17 cellular contexts compared by ENCODE assay signal in genomic region chr1:20321573-20321972, GRCh38. TPM values are rescaled to one million over a fixed set of nuclear protein-coding genes. Genes with fewer than 3 reads are reported as not detected.
DNase-seq lines count a peak whose midpoint lies in the region; ATAC-seq and TF ChIP-seq lines count a peak whose summit lies in the region.
"Had no signal": no experiment of that assay in that cellular context is flagged by ENCODE, and none has a peak within 500 bp of the region (broad histone marks: within the 10 kb centered on the region; RNA-seq: fewer than 3 reads in every experiment).

No MANE protein-coding gene starts in this region.

- WGBS in lung, 2 donors = 42 to 46% methylated on average over 5 of the region's 5 CpGs
- WGBS in upper lobe of left lung, 2 donors = 30 to 41% methylated on average over 5 of the region's 5 CpGs

- intact Hi-C loops in dorsolateral prefrontal cortex (cut with DNase I) = no loop called here

- H3K4me3 Mint-ChIP-seq in activated naive CD8-positive, alpha-beta T cell = peak overlapping the region; percentile 38
- no peak overlapping the region for H3K4me3 Mint-ChIP-seq in activated naive CD8-positive, alpha-beta T cell treated with anti-CD3 and anti-CD28 coated beads for 36 hours
- peak overlapping the region; percentile 74 to 75 (median 74) for H3K4me3 Mint-ChIP-seq in T-cell

- no peaks in the 10 kb centered on the region for H3K4me1 ChIP-seq in lung (ENCODE audit: control insufficient read depth in 2 of 2, insufficient read depth in 2 of 2, low read length in 2 of 2)
- H3K4me1 ChIP-seq in upper lobe of left lung = peaks cover 0 to 14% (median 10%) of the 10 kb centered on the region in 4 donors
- H3K4me1 ChIP-seq: ascending aorta, HAP-1 had no signal

- TF ChIP-seq EP300 in upper lobe of left lung (IDR thresholded peaks at IDR 0.05) = no peak

- H3K27me3 ChIP-seq in lung (ENCODE audit: control insufficient read depth, insufficient read depth) (no peaks in the 10 kb centered on the region), upper lobe of left lung (no peaks in the 10 kb centered on the region), dorsolateral prefrontal cortex (peaks cover 0 to 7% (median 0%) of the 10 kb centered on the region in 45 donors)

- DNase-seq in activated naive CD8-positive, alpha-beta T cell treated with anti-CD3 and anti-CD28 coated beads for 36 hours = no peak
- no peak for DNase-seq in T-cell
- DNase-seq in lung (ENCODE audit: low spot score) = peak; percentile 35
- DNase-seq in upper lobe of left lung = no peak
- DNase-seq in dorsolateral prefrontal cortex = no peak
- no peak for DNase-seq in NCI-H82 (lab: John Stamatoyannopoulos, UW)
- DNase-seq: DMS 273 treated with DMSO at 0.1 percent for 48 hours, erythroblast, NCI-H345, T1000 had no signal

- TF ChIP-seq CTCF in lung (IDR thresholded peaks at IDR 0.05; ENCODE audit: control extremely low read depth, extremely low read depth) (no peak), upper lobe of left lung (IDR thresholded peaks at IDR 0.05) (no peak), dorsolateral prefrontal cortex (IDR thresholded peaks at IDR 0.05 in 54 of 56, conservative IDR thresholded peaks at IDR 0.05 in 2 of 56; ENCODE audit: low read depth in 1 of 56, partially characterized antibody in 56 of 56) (no peak)

- CTCF ChIA-PET in T-cell (lab: Charles Lee) = no interaction called here

- ATAC-seq in T-cell (replicated peaks in 1 of 4) = no peak
- ATAC-seq in lung (ENCODE audit: insufficient read depth, low FRiP score) = no peak
- no peak for ATAC-seq in upper lobe of left lung (ENCODE audit: low FRiP score in 2 of 2)
- ATAC-seq in GM18498 (IDR thresholded peaks at IDR 0.05; ENCODE audit: unreplicated experiment) = no peak
- ATAC-seq: Right ventricle myocardium inferior had no signal

- peaks cover 7% of the 10 kb centered on the region for H3K27me3 Mint-ChIP-seq in activated naive CD8-positive, alpha-beta T cell
- peaks cover 40% of the 10 kb centered on the region for H3K27me3 Mint-ChIP-seq in activated naive CD8-positive, alpha-beta T cell treated with anti-CD3 and anti-CD28 coated beads for 36 hours
- peaks cover 0 to 15% of the 10 kb centered on the region in 2 donors for H3K27me3 Mint-ChIP-seq in T-cell

- H3K4me3 ChIP-seq in lung (no peak overlapping the region), upper lobe of left lung (no peak overlapping the region), dorsolateral prefrontal cortex (no peak overlapping the region)
- H3K4me3 ChIP-seq: ascending aorta, HAP-1 had no signal

- no peak overlapping the region for H3K27ac Mint-ChIP-seq in activated naive CD8-positive, alpha-beta T cell
- no peak overlapping the region for H3K27ac Mint-ChIP-seq in activated naive CD8-positive, alpha-beta T cell treated with anti-CD3 and anti-CD28 coated beads for 36 hours
- H3K27ac Mint-ChIP-seq in T-cell = peak overlapping the region; percentile 84

- no peaks in the 10 kb centered on the region for H3K36me3 Mint-ChIP-seq in activated naive CD8-positive, alpha-beta T cell
- no peaks in the 10 kb centered on the region for H3K36me3 Mint-ChIP-seq in activated naive CD8-positive, alpha-beta T cell treated with anti-CD3 and anti-CD28 coated beads for 36 hours
- H3K36me3 Mint-ChIP-seq in T-cell = no peaks in the 10 kb centered on the region

- H3K36me3 ChIP-seq in lung (ENCODE audit: control insufficient read depth in 2 of 2, insufficient read depth in 2 of 2, low read length in 2 of 2) (no peaks in the 10 kb centered on the region), upper lobe of left lung (no peaks in the 10 kb centered on the region)
- H3K36me3 ChIP-seq: ascending aorta, HAP-1 had no signal

- POLR2A ChIA-PET in T-cell (lab: Charles Lee) = no interaction called here

- H3K9me3 Mint-ChIP-seq in activated naive CD8-positive, alpha-beta T cell (ENCODE audit: low read depth) = no peaks in the 10 kb centered on the region
- H3K9me3 Mint-ChIP-seq in activated naive CD8-positive, alpha-beta T cell treated with anti-CD3 and anti-CD28 coated beads for 36 hours = no peaks in the 10 kb centered on the region
- no peaks in the 10 kb centered on the region for H3K9me3 Mint-ChIP-seq in T-cell
- H3K9me3 Mint-ChIP-seq: activated T-cell treated with anti-CD3 and anti-CD28 coated beads, Interleukin-2, amount 50 U/mL, for 24 hours had no signal

- no peak for TF ChIP-seq POLR2A in upper lobe of left lung (IDR thresholded peaks at IDR 0.05)

- peaks cover 20% of the 10 kb centered on the region for H3K4me1 Mint-ChIP-seq in activated naive CD8-positive, alpha-beta T cell (ENCODE audit: low read depth)
- peaks cover 19% of the 10 kb centered on the region for H3K4me1 Mint-ChIP-seq in activated naive CD8-positive, alpha-beta T cell treated with anti-CD3 and anti-CD28 coated beads for 36 hours
- H3K4me1 Mint-ChIP-seq in T-cell = peaks cover 22 to 41% (median 30%) of the 10 kb centered on the region in 3 donors

- H3K27ac ChIP-seq in lung (ENCODE audit: low read depth in 1 of 2, low read length in 1 of 2) (no peak overlapping the region), upper lobe of left lung (peak overlapping the region in 3 of 4 donors; percentile 7 to 69 (median 50)), dorsolateral prefrontal cortex (no peak overlapping the region)
- H3K27ac ChIP-seq: ascending aorta had no signal

- H3K9me3 ChIP-seq in lung (ENCODE audit: control insufficient read depth in 2 of 2, insufficient read depth in 1 of 2, low read length in 1 of 2) = no peaks in the 10 kb centered on the region
- H3K9me3 ChIP-seq in upper lobe of left lung = no peaks in the 10 kb centered on the region
- H3K9me3 ChIP-seq: ascending aorta, HAP-1 had no signal

RNA-seq across cellular contexts. Expression of gene VWA5B1, which starts 30.9 kb away (rescaled TPM):
- under 1 TPM; 0.16 to 0.31 TPM for total RNA-seq in activated naive CD8-positive, alpha-beta T cell treated with anti-CD3 and anti-CD28 coated beads for 36 hours
- total RNA-seq in T-cell = under 1 TPM in 4 of 5 donors, not detected in 1; 0.13 to 0.18 (median 0.15) TPM
- total RNA-seq in lung = under 1 TPM; 0.31 to 0.40 TPM
- under 1 TPM; 0.02 to 0.22 TPM for polyA plus RNA-seq in lung
- under 1 TPM in 3 of 6 donors, not detected in 3; 0.14 to 0.77 (median 0.46) TPM for total RNA-seq in upper lobe of left lung
- 1 to 10 TPM in 10 of 120 experiments, under 1 TPM in 99, not detected in 11; 0.10 to 2.1 (median 0.41) TPM for total RNA-seq in dorsolateral prefrontal cortex
- total RNA-seq: ascending aorta, MCF 10A, Right ventricle myocardium inferior had no signal

Comparison
In these comparisons a context has a peak if more than half of its experiments do, and no peak if none do; other contexts are left out.
1. H3K27ac Mint-ChIP-seq: peak in T-cell (2 of 2); none in activated naive CD8-positive, alpha-beta T cell (single experiment) and activated naive CD8-positive, alpha-beta T cell treated with anti-CD3 and anti-CD28 coated beads for 36 hours (single experiment).
2. H3K27ac ChIP-seq: peak in upper lobe of left lung (3 of 4); none in lung (0 of 2) and dorsolateral prefrontal cortex (0 of 59).